In genomic region chr3:12954891-12955650, GRCh38 we compare ENCODE assay signal across 8 cellular contexts.
DNase-seq lines count a peak whose midpoint lies in the region; ATAC-seq and TF ChIP-seq lines count a peak whose summit lies in the region.

No MANE protein-coding gene starts in this region.

- intact Hi-C loops in activated B cell treated with CpG ODN at 0.5 μM for 24 hours (cut with micrococcal nuclease) (loop anchor here (1.0 to 5.0 kb wide), 7 partner anchors 12 to 130 kb away; no protein-coding TSS in a partner anchor), posterior vena cava (cut with DNase I) (no loop called here)

- no peak overlapping the region for H3K4me3 ChIP-seq in fibroblast of villous mesenchyme (ENCODE audit: low read depth, low read length)

- DNase-seq in activated B cell treated with CpG ODN at 0.5 μM for 24 hours (peak; percentile 67), fibroblast of villous mesenchyme (ENCODE audit: low read depth) (peak; percentile 25), posterior vena cava (ENCODE audit: low spot score) (peak; percentile 93), putamen (ENCODE audit: low spot score) (no peak), T-helper 1 cell (no peak)

- H3K9me3 Mint-ChIP-seq in activated B cell treated with CpG ODN at 0.5 μM for 24 hours, result no peaks in the 10 kb centered on the region

- ATAC-seq in GM18858 (IDR thresholded peaks at IDR 0.05; ENCODE audit: unreplicated experiment) (peak; percentile 48), HG03066 (IDR thresholded peaks at IDR 0.05; ENCODE audit: low read depth, unreplicated experiment) (peak; percentile 47), activated B cell treated with CpG ODN at 0.5 μM for 24 hours (ENCODE audit: low read depth) (peak; percentile 95), HG02938 (IDR thresholded peaks at IDR 0.05; ENCODE audit: unreplicated experiment) (no peak)

- peaks cover 59% of the 10 kb centered on the region for H3K36me3 Mint-ChIP-seq in activated B cell treated with CpG ODN at 0.5 μM for 24 hours (ENCODE audit: low read depth)

- CTCF ChIA-PET in activated B cell treated with CpG ODN at 0.5 μM for 24 hours (lab: Charles Lee), result interaction anchor here (1.1 to 1.2 kb wide), 2 partner anchors 31 to 717 kb away, joined by 3 read pairs; no protein-coding TSS in a partner anchor

- H3K27me3 Mint-ChIP-seq in activated B cell treated with CpG ODN at 0.5 μM for 24 hours, result no peaks in the 10 kb centered on the region

- H3K27ac Mint-ChIP-seq in activated B cell treated with CpG ODN at 0.5 μM for 24 hours, result peak overlapping the region; percentile 82

- H3K4me1 Mint-ChIP-seq in activated B cell treated with CpG ODN at 0.5 μM for 24 hours, result peaks cover 86% of the 10 kb centered on the region

- H3K4me3 Mint-ChIP-seq in activated B cell treated with CpG ODN at 0.5 μM for 24 hours, result peak overlapping the region; percentile 63

- TF ChIP-seq CTCF in activated B cell treated with CpG ODN at 0.5 μM for 24 hours (IDR thresholded peaks at IDR 0.05), result no peak
- no peak for TF ChIP-seq CTCF in fibroblast of villous mesenchyme (IDR thresholded peaks at IDR 0.05; ENCODE audit: insufficient read depth, low read depth, low read length)

- POLR2A ChIA-PET in activated B cell treated with CpG ODN at 0.5 μM for 24 hours (lab: Charles Lee), result interaction anchor here (0.9 to 1.3 kb wide), 7 partner anchors 12 to 91 kb away, joined by 3 to 8 read pairs (median 5); no protein-coding TSS in a partner anchor

Comparison
In these comparisons a context has a peak if more than half of its experiments do, and no peak if none do; other contexts are left out.
1. DNase-seq: peak in activated B cell treated with CpG ODN at 0.5 μM for 24 hours (single experiment), fibroblast of villous mesenchyme (single experiment) and posterior vena cava (single experiment); none in putamen (single experiment) and T-helper 1 cell (0 of 5).